Comparison of ENCODE assay signal across 1 cellular context in the genomic region with DNA sequence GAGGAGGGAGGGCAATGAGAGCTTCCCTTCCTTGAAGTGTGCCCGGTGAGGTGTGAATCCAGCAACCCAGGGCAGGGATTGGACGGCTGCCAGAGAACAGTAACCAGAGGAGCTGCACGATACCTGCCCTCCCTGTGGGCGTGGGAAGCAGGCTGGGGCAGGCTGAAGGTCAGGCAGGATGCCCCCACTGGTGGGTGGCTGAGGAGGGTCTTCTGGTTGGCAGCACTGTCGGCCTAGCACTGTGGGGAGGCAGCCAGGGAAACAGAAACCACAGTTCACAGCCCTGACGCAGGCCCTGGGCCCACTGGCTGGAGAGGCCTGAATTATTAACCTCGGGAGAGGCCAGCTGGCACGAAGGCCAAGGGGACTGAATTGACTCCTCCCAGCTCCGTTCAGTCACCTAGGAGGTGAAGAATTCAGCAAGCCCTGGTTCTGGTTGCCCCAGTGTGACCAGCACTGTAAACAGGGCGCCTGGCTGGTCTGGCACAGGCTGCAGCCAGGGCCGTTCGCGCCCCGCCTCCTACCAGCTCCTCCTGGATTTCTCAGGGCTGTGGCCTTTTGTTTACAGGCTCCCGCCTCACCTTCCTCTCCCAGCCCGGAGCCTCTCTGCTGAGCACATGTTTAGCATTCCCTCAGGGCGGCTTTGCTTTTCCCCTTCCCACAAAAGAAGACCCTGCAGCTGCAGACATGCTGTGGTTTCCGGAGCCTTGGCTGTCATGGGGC.
A peak's percentile ranks its signal among the peaks of the same experiment; 100 is the strongest.
TF ChIP-seq lines count a peak whose summit lies in the region.

No MANE protein-coding gene starts in this region.

TF ChIP-seq in GM12878, 131 proteins besides CTCF, POLR2A, EP300 and RAD21 (continued from another document and continues in another):
- TF ChIP-seq, protein P1, sequence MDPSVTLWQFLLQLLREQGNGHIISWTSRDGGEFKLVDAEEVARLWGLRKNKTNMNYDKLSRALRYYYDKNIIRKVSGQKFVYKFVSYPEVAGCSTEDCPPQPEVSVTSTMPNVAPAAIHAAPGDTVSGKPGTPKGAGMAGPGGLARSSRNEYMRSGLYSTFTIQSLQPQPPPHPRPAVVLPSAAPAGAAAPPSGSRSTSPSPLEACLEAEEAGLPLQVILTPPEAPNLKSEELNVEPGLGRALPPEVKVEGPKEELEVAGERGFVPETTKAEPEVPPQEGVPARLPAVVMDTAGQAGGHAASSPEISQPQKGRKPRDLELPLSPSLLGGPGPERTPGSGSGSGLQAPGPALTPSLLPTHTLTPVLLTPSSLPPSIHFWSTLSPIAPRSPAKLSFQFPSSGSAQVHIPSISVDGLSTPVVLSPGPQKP (IDR thresholded peaks at IDR 0.05; ENCODE audit: low read depth, low read length): no peak
- TF ChIP-seq, protein P2, sequence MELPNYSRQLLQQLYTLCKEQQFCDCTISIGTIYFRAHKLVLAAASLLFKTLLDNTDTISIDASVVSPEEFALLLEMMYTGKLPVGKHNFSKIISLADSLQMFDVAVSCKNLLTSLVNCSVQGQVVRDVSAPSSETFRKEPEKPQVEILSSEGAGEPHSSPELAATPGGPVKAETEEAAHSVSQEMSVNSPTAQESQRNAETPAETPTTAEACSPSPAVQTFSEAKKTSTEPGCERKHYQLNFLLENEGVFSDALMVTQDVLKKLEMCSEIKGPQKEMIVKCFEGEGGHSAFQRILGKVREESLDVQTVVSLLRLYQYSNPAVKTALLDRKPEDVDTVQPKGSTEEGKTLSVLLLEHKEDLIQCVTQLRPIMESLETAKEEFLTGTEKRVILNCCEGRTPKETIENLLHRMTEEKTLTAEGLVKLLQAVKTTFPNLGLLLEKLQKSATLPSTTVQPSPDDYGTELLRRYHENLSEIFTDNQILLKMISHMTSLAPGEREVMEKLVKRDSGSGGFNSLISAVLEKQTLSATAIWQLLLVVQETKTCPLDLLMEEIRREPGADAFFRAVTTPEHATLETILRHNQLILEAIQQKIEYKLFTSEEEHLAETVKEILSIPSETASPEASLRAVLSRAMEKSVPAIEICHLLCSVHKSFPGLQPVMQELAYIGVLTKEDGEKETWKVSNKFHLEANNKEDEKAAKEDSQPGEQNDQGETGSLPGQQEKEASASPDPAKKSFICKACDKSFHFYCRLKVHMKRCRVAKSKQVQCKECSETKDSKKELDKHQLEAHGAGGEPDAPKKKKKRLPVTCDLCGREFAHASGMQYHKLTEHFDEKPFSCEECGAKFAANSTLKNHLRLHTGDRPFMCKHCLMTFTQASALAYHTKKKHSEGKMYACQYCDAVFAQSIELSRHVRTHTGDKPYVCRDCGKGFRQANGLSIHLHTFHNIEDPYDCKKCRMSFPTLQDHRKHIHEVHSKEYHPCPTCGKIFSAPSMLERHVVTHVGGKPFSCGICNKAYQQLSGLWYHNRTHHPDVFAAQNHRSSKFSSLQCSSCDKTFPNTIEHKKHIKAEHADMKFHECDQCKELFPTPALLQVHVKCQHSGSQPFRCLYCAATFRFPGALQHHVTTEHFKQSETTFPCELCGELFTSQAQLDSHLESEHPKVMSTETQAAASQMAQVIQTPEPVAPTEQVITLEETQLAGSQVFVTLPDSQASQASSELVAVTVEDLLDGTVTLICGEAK (IDR thresholded peaks at IDR 0.05; ENCODE audit: borderline replicate concordance): no peak
- no peak for TF ChIP-seq NFIC (IDR thresholded peaks at IDR 0.05; ENCODE audit: low read depth, low read length)
- TF ChIP-seq ZBTB4 (CRISPR knock-in tag; IDR thresholded peaks at IDR 0.05): no peak
- no peak for TF ChIP-seq RFX5 (IDR thresholded peaks at IDR 0.05; ENCODE audit: low read depth, low read length)
- TF ChIP-seq SIX5 (IDR thresholded peaks at IDR 0.05; ENCODE audit: low read depth, low read length, severe bottlenecking): no peak
- peak; percentile 28; the same call in 1 of the 2 replicates for TF ChIP-seq MTA2 (IDR thresholded peaks at IDR 0.05; ENCODE audit: low read depth)
- TF ChIP-seq RBBP5 (conservative IDR thresholded peaks at IDR 0.05): no peak
- peak; percentile 65; the same call in 1 of the 2 replicates for TF ChIP-seq DPF2 (IDR thresholded peaks at IDR 0.05)
- TF ChIP-seq, protein P3, sequence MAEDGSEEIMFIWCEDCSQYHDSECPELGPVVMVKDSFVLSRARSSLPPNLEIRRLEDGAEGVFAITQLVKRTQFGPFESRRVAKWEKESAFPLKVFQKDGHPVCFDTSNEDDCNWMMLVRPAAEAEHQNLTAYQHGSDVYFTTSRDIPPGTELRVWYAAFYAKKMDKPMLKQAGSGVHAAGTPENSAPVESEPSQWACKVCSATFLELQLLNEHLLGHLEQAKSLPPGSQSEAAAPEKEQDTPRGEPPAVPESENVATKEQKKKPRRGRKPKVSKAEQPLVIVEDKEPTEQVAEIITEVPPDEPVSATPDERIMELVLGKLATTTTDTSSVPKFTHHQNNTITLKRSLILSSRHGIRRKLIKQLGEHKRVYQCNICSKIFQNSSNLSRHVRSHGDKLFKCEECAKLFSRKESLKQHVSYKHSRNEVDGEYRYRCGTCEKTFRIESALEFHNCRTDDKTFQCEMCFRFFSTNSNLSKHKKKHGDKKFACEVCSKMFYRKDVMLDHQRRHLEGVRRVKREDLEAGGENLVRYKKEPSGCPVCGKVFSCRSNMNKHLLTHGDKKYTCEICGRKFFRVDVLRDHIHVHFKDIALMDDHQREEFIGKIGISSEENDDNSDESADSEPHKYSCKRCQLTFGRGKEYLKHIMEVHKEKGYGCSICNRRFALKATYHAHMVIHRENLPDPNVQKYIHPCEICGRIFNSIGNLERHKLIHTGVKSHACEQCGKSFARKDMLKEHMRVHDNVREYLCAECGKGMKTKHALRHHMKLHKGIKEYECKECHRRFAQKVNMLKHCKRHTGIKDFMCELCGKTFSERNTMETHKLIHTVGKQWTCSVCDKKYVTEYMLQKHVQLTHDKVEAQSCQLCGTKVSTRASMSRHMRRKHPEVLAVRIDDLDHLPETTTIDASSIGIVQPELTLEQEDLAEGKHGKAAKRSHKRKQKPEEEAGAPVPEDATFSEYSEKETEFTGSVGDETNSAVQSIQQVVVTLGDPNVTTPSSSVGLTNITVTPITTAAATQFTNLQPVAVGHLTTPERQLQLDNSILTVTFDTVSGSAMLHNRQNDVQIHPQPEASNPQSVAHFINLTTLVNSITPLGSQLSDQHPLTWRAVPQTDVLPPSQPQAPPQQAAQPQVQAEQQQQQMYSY (CRISPR knock-in tag; IDR thresholded peaks at IDR 0.05): no peak
- peak; percentile 43; the same call in 1 of the 2 replicates for TF ChIP-seq TCF12 (IDR thresholded peaks at IDR 0.05; ENCODE audit: low read depth, low read length)
- no peak for TF ChIP-seq NKRF (conservative IDR thresholded peaks at IDR 0.05)
- TF ChIP-seq RCOR1 (conservative IDR thresholded peaks at IDR 0.05; ENCODE audit: low read depth, low read length): no peak
- TF ChIP-seq HDAC6 (IDR thresholded peaks at IDR 0.05; ENCODE audit: unreplicated experiment): no peak
- no peak for TF ChIP-seq ETV6 (conservative IDR thresholded peaks at IDR 0.05 in 1 of 2, IDR thresholded peaks at IDR 0.05 in 1 of 2; ENCODE audit: borderline replicate concordance in 1 of 2, low read depth in 1 of 2)
- no peak for TF ChIP-seq MTA3 (IDR thresholded peaks at IDR 0.05; ENCODE audit: borderline replicate concordance, low read length)
- peak; percentile 81 for TF ChIP-seq GATAD2B (conservative IDR thresholded peaks at IDR 0.05; ENCODE audit: low read depth)
- no peak for TF ChIP-seq HDAC2 (IDR thresholded peaks at IDR 0.05)
- peak; percentile 83; the same call in 1 of the 2 replicates for TF ChIP-seq HDGF (IDR thresholded peaks at IDR 0.05)
- TF ChIP-seq RB1 (IDR thresholded peaks at IDR 0.05; ENCODE audit: borderline replicate concordance): no peak
- TF ChIP-seq MEF2B (IDR thresholded peaks at IDR 0.05; ENCODE audit: partially characterized antibody, poor library complexity, severe bottlenecking): no peak
- no peak for TF ChIP-seq KLF5 (IDR thresholded peaks at IDR 0.05; ENCODE audit: partially characterized antibody)
- TF ChIP-seq TCF3 (IDR thresholded peaks at IDR 0.05; ENCODE audit: borderline replicate concordance, insufficient read depth, low read depth, low read length): 0 out of 2 replicates have a peak, but pooled peaks have one; percentile 15
- TF ChIP-seq EGR1 (IDR thresholded peaks at IDR 0.05; ENCODE audit: borderline replicate concordance in 1 of 2, low read depth in 2 of 2, low read length in 2 of 2): no peak
- TF ChIP-seq BHLHE40 (IDR thresholded peaks at IDR 0.05; ENCODE audit: borderline replicate concordance in 1 of 2, low read depth in 2 of 2, low read length in 1 of 2): no peak
- TF ChIP-seq POLR2AphosphoS2 (IDR thresholded peaks at IDR 0.05; ENCODE audit: low read depth, low read length): no peak
- TF ChIP-seq IKZF1 (conservative IDR thresholded peaks at IDR 0.05): peak; percentile 83
- TF ChIP-seq, protein P4, sequence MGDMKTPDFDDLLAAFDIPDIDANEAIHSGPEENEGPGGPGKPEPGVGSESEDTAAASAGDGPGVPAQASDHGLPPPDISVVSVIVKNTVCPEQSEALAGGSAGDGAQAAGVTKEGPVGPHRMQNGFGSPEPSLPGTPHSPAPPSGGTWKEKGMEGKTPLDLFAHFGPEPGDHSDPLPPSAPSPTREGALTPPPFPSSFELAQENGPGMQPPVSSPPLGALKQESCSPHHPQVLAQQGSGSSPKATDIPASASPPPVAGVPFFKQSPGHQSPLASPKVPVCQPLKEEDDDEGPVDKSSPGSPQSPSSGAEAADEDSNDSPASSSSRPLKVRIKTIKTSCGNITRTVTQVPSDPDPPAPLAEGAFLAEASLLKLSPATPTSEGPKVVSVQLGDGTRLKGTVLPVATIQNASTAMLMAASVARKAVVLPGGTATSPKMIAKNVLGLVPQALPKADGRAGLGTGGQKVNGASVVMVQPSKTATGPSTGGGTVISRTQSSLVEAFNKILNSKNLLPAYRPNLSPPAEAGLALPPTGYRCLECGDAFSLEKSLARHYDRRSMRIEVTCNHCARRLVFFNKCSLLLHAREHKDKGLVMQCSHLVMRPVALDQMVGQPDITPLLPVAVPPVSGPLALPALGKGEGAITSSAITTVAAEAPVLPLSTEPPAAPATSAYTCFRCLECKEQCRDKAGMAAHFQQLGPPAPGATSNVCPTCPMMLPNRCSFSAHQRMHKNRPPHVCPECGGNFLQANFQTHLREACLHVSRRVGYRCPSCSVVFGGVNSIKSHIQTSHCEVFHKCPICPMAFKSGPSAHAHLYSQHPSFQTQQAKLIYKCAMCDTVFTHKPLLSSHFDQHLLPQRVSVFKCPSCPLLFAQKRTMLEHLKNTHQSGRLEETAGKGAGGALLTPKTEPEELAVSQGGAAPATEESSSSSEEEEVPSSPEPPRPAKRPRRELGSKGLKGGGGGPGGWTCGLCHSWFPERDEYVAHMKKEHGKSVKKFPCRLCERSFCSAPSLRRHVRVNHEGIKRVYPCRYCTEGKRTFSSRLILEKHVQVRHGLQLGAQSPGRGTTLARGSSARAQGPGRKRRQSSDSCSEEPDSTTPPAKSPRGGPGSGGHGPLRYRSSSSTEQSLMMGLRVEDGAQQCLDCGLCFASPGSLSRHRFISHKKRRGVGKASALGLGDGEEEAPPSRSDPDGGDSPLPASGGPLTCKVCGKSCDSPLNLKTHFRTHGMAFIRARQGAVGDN (IDR thresholded peaks at IDR 0.05): peak; percentile 84
- TF ChIP-seq SIN3A (IDR thresholded peaks at IDR 0.05; ENCODE audit: low read depth, low read length): no peak
- no peak for TF ChIP-seq NRF1 (conservative IDR thresholded peaks at IDR 0.05; ENCODE audit: low read depth, low read length)
- no peak for TF ChIP-seq CEBPB (IDR thresholded peaks at IDR 0.05; ENCODE audit: borderline replicate concordance in 1 of 2, low read depth in 2 of 2, low read length in 2 of 2)
- no peak for TF ChIP-seq STAT1 (conservative IDR thresholded peaks at IDR 0.05)
- TF ChIP-seq, protein P5, sequence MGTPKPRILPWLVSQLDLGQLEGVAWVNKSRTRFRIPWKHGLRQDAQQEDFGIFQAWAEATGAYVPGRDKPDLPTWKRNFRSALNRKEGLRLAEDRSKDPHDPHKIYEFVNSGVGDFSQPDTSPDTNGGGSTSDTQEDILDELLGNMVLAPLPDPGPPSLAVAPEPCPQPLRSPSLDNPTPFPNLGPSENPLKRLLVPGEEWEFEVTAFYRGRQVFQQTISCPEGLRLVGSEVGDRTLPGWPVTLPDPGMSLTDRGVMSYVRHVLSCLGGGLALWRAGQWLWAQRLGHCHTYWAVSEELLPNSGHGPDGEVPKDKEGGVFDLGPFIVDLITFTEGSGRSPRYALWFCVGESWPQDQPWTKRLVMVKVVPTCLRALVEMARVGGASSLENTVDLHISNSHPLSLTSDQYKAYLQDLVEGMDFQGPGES (IDR thresholded peaks at IDR 0.05): no peak
- TF ChIP-seq EZH2 (IDR thresholded peaks at IDR 0.05; ENCODE audit: borderline replicate concordance, control insufficient read depth, low read depth, low read length): no peak
- TF ChIP-seq CBX3 (IDR thresholded peaks at IDR 0.05; ENCODE audit: borderline replicate concordance, low read depth): no peak
- no peak for TF ChIP-seq MAX (IDR thresholded peaks at IDR 0.05; ENCODE audit: low read depth, low read length)
